Comparison of ENCODE assay signal across 8 cellular contexts in genomic region chr16:85614338-85615013, GRCh38. TPM values are rescaled to one million over a fixed set of nuclear protein-coding genes. Genes with fewer than 3 reads are reported as not detected.
DNase-seq lines count a peak whose midpoint lies in the region; TF ChIP-seq lines count a peak whose summit lies in the region.

No MANE protein-coding gene starts in this region.

- H3K27ac Mint-ChIP-seq in activated T-cell treated with anti-CD3 and anti-CD28 coated beads, Interleukin-2, amount 50 U/mL, for 24 hours: no peak overlapping the region

- H3K4me1 Mint-ChIP-seq in activated T-cell treated with anti-CD3 and anti-CD28 coated beads, Interleukin-2, amount 50 U/mL, for 24 hours (ENCODE audit: low read depth): peaks cover 58% of the 10 kb centered on the region

- TF ChIP-seq EP300 in transverse colon (IDR thresholded peaks at IDR 0.05; ENCODE audit: low read depth): no peak

- peak; percentile 51 for DNase-seq in activated T-cell treated with anti-CD3 and anti-CD28 coated beads, Interleukin-2, amount 50 U/mL, for 24 hours
- no peak for DNase-seq in activated T-cell treated with anti-CD3 and anti-CD28 coated beads, Interleukin-2, amount 50 U/mL, for 48 hours
- peak; percentile 27 for DNase-seq in activated CD8-positive, alpha-beta memory T cell treated with anti-CD3 and anti-CD28 coated beads, Interleukin-2, amount 50 U/mL, for 4 hours
- DNase-seq in kidney epithelial cell (ENCODE audit: low read depth) (no peak), transverse colon (peak; percentile 33), AG20443 (ENCODE audit: low spot score) (no peak), SW480 (ENCODE audit: low spot score) (no peak), NCI-H2107 treated with DMSO at 0.1 percent for 48 hours (lab: John Stamatoyannopoulos, UW; ENCODE audit: unreplicated experiment) (no peak)

- no peaks in the 10 kb centered on the region for H3K36me3 Mint-ChIP-seq in activated T-cell treated with anti-CD3 and anti-CD28 coated beads, Interleukin-2, amount 50 U/mL, for 24 hours (ENCODE audit: low read depth)

- H3K4me3 Mint-ChIP-seq in activated T-cell treated with anti-CD3 and anti-CD28 coated beads, Interleukin-2, amount 50 U/mL, for 24 hours: peak overlapping the region; percentile 63

- H3K27me3 Mint-ChIP-seq in activated T-cell treated with anti-CD3 and anti-CD28 coated beads, Interleukin-2, amount 50 U/mL, for 24 hours: peaks cover 22% of the 10 kb centered on the region

- intact Hi-C loops in transverse colon (cut with DNase I; ENCODE audit: low total_unique reads): loop anchor here (5.0 to 10.0 kb wide), 4 partner anchors 190 to 487 kb away; no protein-coding TSS in a partner anchor

- H3K4me3 ChIP-seq in kidney epithelial cell (ENCODE audit: low read depth, low read length) (peak overlapping the region; percentile 82), transverse colon (peak overlapping the region; percentile 61 to 71 (median 66))

- TF ChIP-seq CTCF in kidney epithelial cell (IDR thresholded peaks at IDR 0.05; ENCODE audit: insufficient read depth, low read length, poor library complexity, severe bottlenecking): no peak
- no peak for TF ChIP-seq CTCF in transverse colon (IDR thresholded peaks at IDR 0.05)

- no peaks in the 10 kb centered on the region for H3K9me3 ChIP-seq in transverse colon

- peak overlapping the region; percentile 89 to 98 (median 94) for H3K27ac ChIP-seq in transverse colon

- no peak for TF ChIP-seq POLR2A in transverse colon (IDR thresholded peaks at IDR 0.05)

- H3K27me3 ChIP-seq in kidney epithelial cell (ENCODE audit: control insufficient read depth, insufficient read depth, low read length) (no peaks in the 10 kb centered on the region), transverse colon (no peaks in the 10 kb centered on the region)

- H3K36me3 ChIP-seq in kidney epithelial cell (ENCODE audit: control insufficient read depth, insufficient read depth, low read length) (no peaks in the 10 kb centered on the region), transverse colon (no peaks in the 10 kb centered on the region)

- peaks cover 40 to 78% (median 64%) of the 10 kb centered on the region in 4 donors for H3K4me1 ChIP-seq in transverse colon

- 49% methylated on average over 32 of the region's 41 CpGs; no CpG with 5 or more reads in 1 of the 2 donors for WGBS in transverse colon (ENCODE audit: low coverage in 1 of 2), 2 donors

- no peaks in the 10 kb centered on the region for H3K9me3 Mint-ChIP-seq in activated T-cell treated with anti-CD3 and anti-CD28 coated beads, Interleukin-2, amount 50 U/mL, for 24 hours

- in situ Hi-C loops in transverse colon (cut with MboI; ENCODE audit: low pct_ligation_motif_present in 1 of 4, low pct_unique_long_range_greater_than_20kb in 1 of 4, low sequenced_read_pairs in 3 of 4): loop anchor here in 2 of 4 donors (25.0 kb wide), 1 partner anchor 177 kb away; no protein-coding TSS in a partner anchor

RNA-seq across cellular contexts. Expression of gene GSE1, which starts 1.4 kb away (rescaled TPM):
- total RNA-seq in kidney epithelial cell (25.7 and 30.9 TPM in 2 replicates), transverse colon (100 to 1,000 TPM; 100 to 139 (median 120) TPM)

Comparison
In these comparisons a context has a peak if more than half of its experiments do, and no peak if none do; other contexts are left out.
1. DNase-seq: peak in activated T-cell treated with anti-CD3 and anti-CD28 coated beads, Interleukin-2, amount 50 U/mL, for 24 hours (single experiment), activated CD8-positive, alpha-beta memory T cell treated with anti-CD3 and anti-CD28 coated beads, Interleukin-2, amount 50 U/mL, for 4 hours (single experiment) and transverse colon (single experiment); none in activated T-cell treated with anti-CD3 and anti-CD28 coated beads, Interleukin-2, amount 50 U/mL, for 48 hours (0 of 2), kidney epithelial cell (single experiment), AG20443 (single experiment), SW480 (single experiment) and NCI-H2107 treated with DMSO at 0.1 percent for 48 hours (single experiment).